Comparison of ENCODE assay signal across 8 cellular contexts in the genomic region with DNA sequence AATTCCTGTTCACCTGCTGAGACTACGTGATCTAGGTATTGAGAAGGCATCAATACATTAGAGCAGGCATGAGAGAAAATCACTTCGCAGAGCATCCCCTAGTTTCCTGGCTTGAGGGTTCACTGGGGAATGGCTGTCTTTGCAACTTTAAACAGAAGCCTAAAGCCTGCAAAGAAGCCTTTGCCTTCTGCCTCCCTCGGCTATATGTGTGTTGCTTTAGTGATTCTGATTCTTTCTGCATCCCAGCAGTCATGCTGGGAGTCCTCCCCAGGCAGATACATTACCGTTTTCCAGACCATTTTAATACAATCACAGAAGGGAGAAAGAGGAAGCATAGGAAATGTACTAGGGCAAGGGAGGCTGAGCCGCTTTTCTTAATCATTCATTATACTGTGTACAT.
"Had no signal": no experiment of that assay in that cellular context is flagged by ENCODE, and none has a peak within 500 bp of the region (broad histone marks: within the 10 kb centered on the region; RNA-seq: fewer than 3 reads in every experiment).

No MANE protein-coding gene starts in this region.

- H3K36me3 Mint-ChIP-seq: IgD-negative memory B cell had no signal

- H3K4me3 Mint-ChIP-seq: H9, IgD-negative memory B cell had no signal

- H3K27me3 Mint-ChIP-seq: IgD-negative memory B cell had no signal

- H3K27ac ChIP-seq: GM23248, KMS-11 had no signal

- ATAC-seq: HepG2 had no signal

- FAIRE-seq: HepG2, HTR-8/SVneo had no signal

- H3K9ac ChIP-seq: GM23248, KMS-11 had no signal

- DNase-seq: GM23248, H9, HCEC 1CT, KBM-7 had no signal

- H2AFZ ChIP-seq: GM23248 had no signal

- H3K4me2 ChIP-seq: KMS-11 had no signal

- H3K9me3 Mint-ChIP-seq: H9 had no signal

- H3K27ac Mint-ChIP-seq: IgD-negative memory B cell had no signal

- H3K4me1 Mint-ChIP-seq: IgD-negative memory B cell had no signal

- H3K4me3 ChIP-seq: GM23248 had no signal
